8 cellular contexts compared by ENCODE assay signal in genomic region chr19:14366529-14366928, GRCh38. TPM values are rescaled to one million over a fixed set of nuclear protein-coding genes. Genes with fewer than 3 reads are reported as not detected.
DNase-seq lines count a peak whose midpoint lies in the region; ATAC-seq and TF ChIP-seq lines count a peak whose summit lies in the region.

No MANE protein-coding gene starts in this region.

- H3K36me3 ChIP-seq in HAP-1 (replicated peaks), result no peaks in the 10 kb centered on the region
- H3K36me3 ChIP-seq in left lung, result no peaks in the 10 kb centered on the region

- H3K4me3 ChIP-seq in HAP-1, result no peak overlapping the region
- H3K4me3 ChIP-seq in left lung, result no peak overlapping the region

- H3K9me3 ChIP-seq in HAP-1 (no peaks in the 10 kb centered on the region), left lung (no peaks in the 10 kb centered on the region)

- in situ Hi-C loops in HAP-1 (cut with MboI; ENCODE audit: low sequenced_read_pairs), result no loop called here

- peak; percentile 70 for ATAC-seq in left lung
- no peak for ATAC-seq in HG03354 (IDR thresholded peaks at IDR 0.05; ENCODE audit: poor library complexity, severe bottlenecking, unreplicated experiment)

- DNase-seq in DMS 273 (lab: John Stamatoyannopoulos, UW; ENCODE audit: unreplicated experiment) (peak; percentile 93), HAP-1 (ENCODE audit: low spot score in 2 of 2) (peak; percentile 56 to 87), NCI-H2107 (lab: John Stamatoyannopoulos, UW) (peak; percentile 89), left lung (peak; percentile 90 to 91)
- DNase-seq in activated CD4-positive, alpha-beta T cell treated with anti-CD3 and anti-CD28 coated beads for 1 hour, result peak; percentile 85
- peak; percentile 94 for DNase-seq in central memory CD4-positive, alpha-beta T cell
- DNase-seq in stimulated activated CD8-positive, alpha-beta memory T cell treated with anti-CD3 and anti-CD28 coated beads, Interleukin-4, amount 100 ng/mL, for 24 hours (ENCODE audit: low read depth), result peak; percentile 63

- TF ChIP-seq CTCF in left lung (IDR thresholded peaks at IDR 0.05), result no peak

- intact Hi-C loops in left lung (cut with DNase I), result no loop called here

- H3K27me3 ChIP-seq in HAP-1 (ENCODE audit: low read depth) (no peaks in the 10 kb centered on the region), left lung (no peaks in the 10 kb centered on the region)

- H3K4me1 ChIP-seq in HAP-1, result peaks cover 17% of the 10 kb centered on the region
- H3K4me1 ChIP-seq in left lung, result peaks cover 12 to 95% of the 10 kb centered on the region in 2 donors

- peak overlapping the region; percentile 42 to 94 for H3K27ac ChIP-seq in left lung

RNA-seq across cellular contexts. Expression of gene ADGRE5, which starts 14.7 kb away (rescaled TPM):
- total RNA-seq in left lung, result 100 to 1,000 TPM; 173 to 237 TPM

RNA-seq across cellular contexts. Expression of gene DDX39A, which starts 52.6 kb away (rescaled TPM):
- 10 to 100 TPM; 42.5 to 90.1 TPM for total RNA-seq in left lung
